8 cellular contexts compared by ENCODE assay signal in the genomic region with DNA sequence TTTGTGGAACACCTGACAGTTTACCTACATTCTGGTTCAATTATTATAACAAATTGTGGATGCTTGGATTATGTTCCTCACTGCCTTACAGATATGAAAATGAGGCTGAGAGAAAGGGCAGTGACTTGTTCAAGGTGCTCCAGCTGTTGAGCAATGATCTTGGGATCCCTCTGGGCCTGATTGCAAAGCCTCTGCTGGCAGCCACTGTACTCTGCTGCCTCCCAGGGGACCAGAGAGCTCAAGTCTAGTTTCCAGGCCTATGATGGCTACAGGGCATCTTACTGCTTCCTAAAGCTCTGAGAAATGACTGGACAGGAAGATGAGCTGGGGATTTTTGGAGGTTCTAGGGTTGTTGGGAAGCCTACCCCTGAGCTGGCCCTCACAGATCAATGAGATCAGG. TPM values are rescaled to one million over a fixed set of nuclear protein-coding genes. Genes with fewer than 3 reads are reported as not detected.
DNase-seq lines count a peak whose midpoint lies in the region; ATAC-seq, FAIRE-seq and TF ChIP-seq lines count a peak whose summit lies in the region.

No MANE protein-coding gene starts in this region.

- no peaks in the 10 kb centered on the region for H3K9me3 ChIP-seq in HepG2 (ENCODE audit: low read length)
- no peaks in the 10 kb centered on the region for H3K9me3 ChIP-seq in right lobe of liver
- H3K9me3 ChIP-seq in PC-9 (ENCODE audit: insufficient read depth, low read depth): no peaks in the 10 kb centered on the region
- H3K9me3 ChIP-seq in prostate gland: no peaks in the 10 kb centered on the region

- peak; percentile 59 for ATAC-seq in HepG2
- ATAC-seq in right lobe of liver: no peak
- peak; percentile 41 for ATAC-seq in HG02870 (IDR thresholded peaks at IDR 0.05; ENCODE audit: unreplicated experiment)

- FAIRE-seq in HepG2 (lab: Jason Lieb, UNC) (no peak), urothelium cell line (lab: Jason Lieb, UNC) (no peak)

- H3K27me3 ChIP-seq in HepG2 (ENCODE audit: control insufficient read depth in 1 of 2, insufficient read depth in 2 of 2, low read length in 2 of 2) (peaks cover 3 to 46% of the 10 kb centered on the region in 2 experiments; a peak in 3 of 5 replicates), right lobe of liver (peaks cover 0 to 8% of the 10 kb centered on the region in 2 donors), PC-9 (ENCODE audit: insufficient read depth, low read depth) (no peaks in the 10 kb centered on the region), prostate gland (replicated peaks; ENCODE audit: insufficient read depth) (no peaks in the 10 kb centered on the region)

- TF ChIP-seq RAD21 in HepG2 (CRISPR knock-in tag; IDR thresholded peaks at IDR 0.05): no peak

- TF ChIP-seq CTCF in HepG2 (CRISPR knock-in tag; IDR thresholded peaks at IDR 0.05): peak; percentile 26; the same call in 1 of the 2 replicates
- TF ChIP-seq CTCF in right lobe of liver (IDR thresholded peaks at IDR 0.05): no peak
- peak; percentile 35; the same call in 1 of the 2 replicates for TF ChIP-seq CTCF in PC-9 (conservative IDR thresholded peaks at IDR 0.05)
- TF ChIP-seq CTCF in foreskin fibroblast (IDR thresholded peaks at IDR 0.05; ENCODE audit: low read depth, low read length): peak; percentile 29
- no peak for TF ChIP-seq CTCF in prostate gland (IDR thresholded peaks at IDR 0.05)

- TF ChIP-seq POLR2A in HepG2 (IDR thresholded peaks at IDR 0.05; ENCODE audit: insufficient read depth in 1 of 2, low read depth in 2 of 2, low read length in 2 of 2) (no peak), right lobe of liver (IDR thresholded peaks at IDR 0.05) (no peak), prostate gland (IDR thresholded peaks at IDR 0.05) (no peak)

- POLR2A ChIA-PET in HepG2 (lab: Yijun Ruan, JAX) (no interaction called here), PC-9 (lab: Charles Lee; ENCODE audit: unreplicated experiment) (interaction anchor here (0.5 kb wide), 1 partner anchor 162 kb away, joined by 7 read pairs; no protein-coding TSS in a partner anchor)

- CTCF ChIA-PET in HepG2 (lab: Yijun Ruan, JAX; ENCODE audit: low intra/inter-chr PET ratio, low total read pairs): no interaction called here
- CTCF ChIA-PET in PC-9 (lab: Charles Lee): interaction anchor here (0.5 to 1.4 kb wide), 2 partner anchors 10 to 1770 kb away, joined by 5 to 6 read pairs; no protein-coding TSS in a partner anchor

- intact Hi-C loops in HepG2 (cut with micrococcal nuclease; ENCODE audit: unreplicated experiment): no loop called here
- intact Hi-C loops in right lobe of liver (cut with DNase I): no loop called here
- intact Hi-C loops in PC-9 (cut with micrococcal nuclease; ENCODE audit: unreplicated experiment): no loop called here
- intact Hi-C loops in prostate gland (cut with DNase I): no loop called here

- peaks cover 5% of the 10 kb centered on the region; the same call in 1 of the 2 replicates for H3F3A ChIP-seq in PC-9 (ENCODE audit: insufficient read depth, low read depth)

- TF ChIP-seq EP300 in HepG2 (IDR thresholded peaks at IDR 0.05; ENCODE audit: low read depth in 2 of 2, low read length in 2 of 2) (no peak), HepG2 (CRISPR knock-in tag; IDR thresholded peaks at IDR 0.05; ENCODE audit: borderline replicate concordance) (no peak)

- H4K20me1 ChIP-seq in HepG2 (ENCODE audit: insufficient read depth, low read length): no peaks in the 10 kb centered on the region
- H4K20me1 ChIP-seq in PC-9 (ENCODE audit: insufficient read depth): no peaks in the 10 kb centered on the region

- no peak overlapping the region for H3K9ac ChIP-seq in HepG2 (ENCODE audit: insufficient read depth, low read depth, low read length)

- H3K27ac ChIP-seq in HepG2 (ENCODE audit: extremely low read length, insufficient read depth, low read length) (no peak overlapping the region), right lobe of liver (no peak overlapping the region), PC-9 (no peak overlapping the region), prostate gland (no peak overlapping the region)

- H2AFZ ChIP-seq in HepG2 (ENCODE audit: low read length) (no peak overlapping the region), PC-9 (no peak overlapping the region)

- no peaks in the 10 kb centered on the region for H3K79me2 ChIP-seq in HepG2 (ENCODE audit: insufficient read depth, low read length)
- H3K79me2 ChIP-seq in PC-9 (ENCODE audit: low read depth): no peaks in the 10 kb centered on the region

- H3K4me1 ChIP-seq in HepG2 (ENCODE audit: insufficient read depth, low read length) (peaks cover 17% of the 10 kb centered on the region; the same call in 1 of the 2 replicates), right lobe of liver (peaks cover 0 to 13% (median 4%) of the 10 kb centered on the region in 4 donors), PC-9 (replicated peaks; ENCODE audit: insufficient read depth) (0 out of 2 replicates have a peak, but pooled peaks cover 8% of the 10 kb centered on the region), prostate gland (replicated peaks) (peaks cover 6% of the 10 kb centered on the region)

- no peaks in the 10 kb centered on the region for H3K9me2 ChIP-seq in PC-9 (ENCODE audit: insufficient read depth)

- DNase-seq in HepG2 (ENCODE audit: low spot score) (no peak), right lobe of liver (no peak), PC-9 (no peak), foreskin fibroblast (peak; percentile 62 to 83), prostate gland (ENCODE audit: low spot score) (no peak), LoVo (ENCODE audit: low spot score) (no peak), urothelium cell line (ENCODE audit: low spot score) (no peak)

- BruUV-seq in HepG2 (replicated peaks; lab: Mats Ljungman, UMichigan) (no TSS peak), PC-9 (replicated peaks; lab: Mats Ljungman, UMichigan) (no TSS peak)

- no peak overlapping the region for H3K4me2 ChIP-seq in HepG2 (ENCODE audit: low read depth, low read length)
- no peak overlapping the region for H3K4me2 ChIP-seq in PC-9

- no peak overlapping the region for H3K4me3 ChIP-seq in HepG2 (replicated peaks in 1 of 3; ENCODE audit: insufficient read depth in 1 of 3, low read depth in 2 of 3, low read length in 3 of 3)
- H3K4me3 ChIP-seq in right lobe of liver: no peak overlapping the region
- no peak overlapping the region for H3K4me3 ChIP-seq in PC-9
- no peak overlapping the region for H3K4me3 ChIP-seq in foreskin fibroblast (ENCODE audit: low read depth in 1 of 2, low read length in 2 of 2)
- H3K4me3 ChIP-seq in prostate gland: no peak overlapping the region

- in situ Hi-C loops in HepG2 (cut with HindIII; ENCODE audit: extremely low pct_ligation_motif_present, low pct_unique_long_range_greater_than_20kb): no loop called here

- H3K36me3 ChIP-seq in HepG2 (replicated peaks in 1 of 2; ENCODE audit: control insufficient read depth in 1 of 2, insufficient read depth in 2 of 2, low read length in 2 of 2) (no peaks in the 10 kb centered on the region), right lobe of liver (no peaks in the 10 kb centered on the region), PC-9 (ENCODE audit: low read depth) (no peaks in the 10 kb centered on the region), prostate gland (no peaks in the 10 kb centered on the region)

TF ChIP-seq in HepG2, 621 proteins besides CTCF, POLR2A, EP300 and RAD21:
- TF ChIP-seq, protein P1, sequence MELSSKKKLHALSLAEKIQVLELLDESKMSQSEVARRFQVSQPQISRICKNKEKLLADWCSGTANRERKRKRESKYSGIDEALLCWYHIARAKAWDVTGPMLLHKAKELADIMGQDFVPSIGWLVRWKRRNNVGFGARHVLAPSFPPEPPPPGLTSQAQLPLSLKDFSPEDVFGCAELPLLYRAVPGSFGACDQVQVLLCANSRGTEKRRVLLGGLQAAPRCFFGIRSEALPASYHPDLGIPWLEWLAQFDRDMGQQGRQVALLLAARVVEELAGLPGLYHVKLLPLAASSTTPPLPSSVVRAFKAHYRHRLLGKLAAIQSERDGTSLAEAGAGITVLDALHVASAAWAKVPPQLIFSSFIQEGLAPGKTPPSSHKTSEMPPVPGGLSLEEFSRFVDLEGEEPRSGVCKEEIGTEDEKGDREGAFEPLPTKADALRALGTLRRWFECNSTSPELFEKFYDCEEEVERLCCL (CRISPR knock-in tag; IDR thresholded peaks at IDR 0.05; ENCODE audit: borderline replicate concordance): no peak
- TF ChIP-seq ZNF263 (CRISPR knock-in tag; IDR thresholded peaks at IDR 0.05) (0 out of 2 replicates have a peak, but pooled peaks have one; percentile 20), CEBPB (IDR thresholded peaks at IDR 0.05; ENCODE audit: borderline replicate concordance, low read depth, low read length) (peak; percentile 26; the same call in 1 of the 2 replicates), SATB2 (CRISPR knock-in tag; IDR thresholded peaks at IDR 0.05) (no peak), STAG1 (CRISPR knock-in tag; IDR thresholded peaks at IDR 0.05) (peak; percentile 34; the same call in 1 of the 2 replicates)

RNA-seq across cellular contexts. Expression of a gene that starts 2.3 kb away (rescaled TPM):
- total RNA-seq in HepG2 (2016; rRNA removed; fragmentation: Illumina TruSeq; extraction: Trizol): 0.04 TPM in 2 replicates
- total RNA-seq in HepG2 (2016; cell fraction: cytosol; rRNA removed; fragmentation: Illumina TruSeq; extraction: Trizol; ENCODE audit: low read depth): not detected in 2 replicates
- not detected in 2 replicates for total RNA-seq in HepG2 (2016; cell fraction: insoluble cytoplasmic fraction; rRNA removed; fragmentation: Illumina TruSeq; extraction: Trizol)
- total RNA-seq in HepG2 (2016; cell fraction: membrane; rRNA removed; fragmentation: Illumina TruSeq; extraction: Trizol): not detected in 2 replicates
- not detected in 2 replicates for total RNA-seq in HepG2 (2016; cell fraction: nucleus; rRNA removed; fragmentation: Illumina TruSeq; extraction: Trizol)
- polyA plus RNA-seq in HepG2 (2011; rRNA removed): 0.01 TPM in 1 of 2 replicates, not detected in the other
- not detected in 2 replicates for polyA plus RNA-seq in HepG2 (2011; cell fraction: cytosol; rRNA removed)
- 0.14 TPM in 1 of 2 replicates, not detected in the other for polyA plus RNA-seq in HepG2 (2011; cell fraction: nucleus; rRNA removed)
- polyA plus RNA-seq in HepG2 (2012): not detected in 2 replicates
- polyA plus RNA-seq in HepG2 (2016; cell fraction: cytosol; fragmentation: Illumina TruSeq; extraction: Trizol; ENCODE audit: low read depth): not detected in 2 replicates
- polyA plus RNA-seq in HepG2 (2016; cell fraction: insoluble cytoplasmic fraction; fragmentation: Illumina TruSeq; extraction: Trizol; ENCODE audit: low read depth): not detected in 2 replicates
- polyA plus RNA-seq in HepG2 (2016; cell fraction: membrane; fragmentation: Illumina TruSeq; extraction: Trizol; ENCODE audit: low read depth): not detected in 2 replicates
- polyA plus RNA-seq in HepG2 (2016; cell fraction: nucleus; fragmentation: Illumina TruSeq; extraction: Trizol; ENCODE audit: insufficient read depth, low read depth): not detected in 2 replicates
- 1.3 TPM in 1 of 2 replicates, not detected in the other for polyA minus RNA-seq in HepG2 (2011; rRNA and poly(A)+ RNA removed; ENCODE audit: low replicate concordance)
- polyA minus RNA-seq in HepG2 (2011; cell fraction: cytosol; rRNA and poly(A)+ RNA removed): not detected in 2 replicates
- polyA minus RNA-seq in HepG2 (2011; cell fraction: nucleus; rRNA and poly(A)+ RNA removed): not detected in 2 replicates
- under 1 TPM in 3 of 6 experiments, not detected in 3; 0.04 to 0.87 (median 0.04) TPM for total RNA-seq in right lobe of liver
- 0.18 and 0.44 TPM in 2 replicates for total RNA-seq in PC-9 (2021)
- total RNA-seq in prostate gland: 10 to 100 TPM in 1 of 2 donors, under 1 TPM in 1; 0.27 to 45.0 TPM

Comparison
In these comparisons a context has a peak if more than half of its experiments do, and no peak if none do; other contexts are left out.
1. ATAC-seq: peak in HepG2 (single experiment) and HG02870 (single experiment); none in right lobe of liver (0 of 4).
2. CTCF ChIP-seq: peak in HepG2 (single experiment), PC-9 (single experiment) and foreskin fibroblast (single experiment); none in right lobe of liver (0 of 4) and prostate gland (0 of 4).
3. DNase-seq: peak in foreskin fibroblast (2 of 2); none in HepG2 (single experiment), right lobe of liver (0 of 3), PC-9 (0 of 2), prostate gland (single experiment), LoVo (single experiment) and urothelium cell line (single experiment).